Comparison of ENCODE assay signal across 23 cellular contexts in the genomic region with DNA sequence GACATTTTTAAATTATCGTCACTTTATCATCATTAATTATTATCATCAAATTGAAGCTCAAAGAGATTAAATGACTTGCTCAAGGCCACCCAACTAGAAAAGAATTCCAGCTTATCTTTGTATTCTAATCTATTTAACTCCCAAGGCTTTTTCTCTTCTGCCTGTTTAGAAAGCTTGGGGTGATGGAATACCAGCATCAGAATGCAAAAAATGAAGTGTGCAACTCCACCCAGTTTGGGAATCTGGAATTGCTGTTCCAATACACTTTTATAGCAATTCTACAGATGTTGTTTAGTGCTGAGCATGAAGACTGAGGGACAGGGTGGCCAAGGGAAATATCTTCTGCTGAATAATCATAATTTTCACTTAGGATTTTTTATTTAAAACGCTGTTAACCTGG.
"Had no signal": no experiment of that assay in that cellular context is flagged by ENCODE, and none has a peak within 500 bp of the region (broad histone marks: within the 10 kb centered on the region; RNA-seq: fewer than 3 reads in every experiment).

No MANE protein-coding gene starts in this region.

- H3K4me1 ChIP-seq: heart left ventricle, right lobe of liver had no signal

- ATAC-seq: activated CD8-positive, alpha-beta memory T cell treated with anti-CD3 and anti-CD28 coated beads, Interleukin-2, amount 10 ng/mL, durations not matched to agents 7 days and 5 days; activated CD8-positive, alpha-beta T cell treated with anti-CD3 and anti-CD28 coated beads for 36 hours; gastroesophageal sphincter; heart left ventricle; left lobe of liver; naive thymus-derived CD8-positive, alpha-beta T cell; right lobe of liver; T-cell had no signal

- H3K9me3 ChIP-seq: gastroesophageal sphincter, right lobe of liver, thoracic aorta had no signal

- H3K4me3 ChIP-seq: gastroesophageal sphincter, heart left ventricle, neural progenitor cell, right lobe of liver, smooth muscle cell, thoracic aorta had no signal

- H3K27ac ChIP-seq: gastroesophageal sphincter, heart left ventricle, neural progenitor cell, right lobe of liver, thoracic aorta, WERI-Rb-1 had no signal

- H3K36me3 ChIP-seq: gastroesophageal sphincter, heart left ventricle, neural progenitor cell, right lobe of liver, thoracic aorta, WERI-Rb-1 had no signal

- DNase-seq: activated CD4-positive, alpha-beta T cell treated with anti-CD3 and anti-CD28 coated beads, Interleukin-2, amount 10 ng/mL, durations not matched to agents 7 days and 5 days; activated CD4-positive, CD25-positive, alpha-beta regulatory T cell treated with anti-CD3 and anti-CD28 coated beads, Interleukin-2, amount 50 U/mL, for 72 hours; activated CD8-positive, alpha-beta memory T cell treated with anti-CD3 and anti-CD28 coated beads, Interleukin-2, amount 10 ng/mL, durations not matched to agents 7 days and 5 days; activated CD8-positive, alpha-beta T cell treated with anti-CD3 and anti-CD28 coated beads for 36 hours; activated effector memory CD4-positive, alpha-beta T cell treated with anti-CD3 and anti-CD28 coated beads, Interleukin-2, amount 50 U/mL, for 16 hours; activated naive CD4-positive, alpha-beta T cell treated with anti-CD3 and anti-CD28 coated beads, Interleukin-2, amount 10 ng/mL, durations not matched to agents 7 days and 5 days; activated T-cell treated with anti-CD3 and anti-CD28 coated beads for 4 hours; anterior cingulate cortex; effector memory CD4-positive, alpha-beta T cell; heart left ventricle; kidney; naive thymus-derived CD8-positive, alpha-beta T cell; posterior cingulate gyrus; right lobe of liver; stimulated activated CD4-positive, alpha-beta T cell treated with anti-CD3 and anti-CD28 coated beads, Interleukin-15, amount 100 ng/mL, for 24 hours; stimulated activated naive CD4-positive, alpha-beta T cell; T-cell; WERI-Rb-1 had no signal

- H3K27me3 ChIP-seq: gastroesophageal sphincter, heart left ventricle, neural progenitor cell, right lobe of liver had no signal
